ENCODE assay signal across 1 cellular context in the genomic region with DNA sequence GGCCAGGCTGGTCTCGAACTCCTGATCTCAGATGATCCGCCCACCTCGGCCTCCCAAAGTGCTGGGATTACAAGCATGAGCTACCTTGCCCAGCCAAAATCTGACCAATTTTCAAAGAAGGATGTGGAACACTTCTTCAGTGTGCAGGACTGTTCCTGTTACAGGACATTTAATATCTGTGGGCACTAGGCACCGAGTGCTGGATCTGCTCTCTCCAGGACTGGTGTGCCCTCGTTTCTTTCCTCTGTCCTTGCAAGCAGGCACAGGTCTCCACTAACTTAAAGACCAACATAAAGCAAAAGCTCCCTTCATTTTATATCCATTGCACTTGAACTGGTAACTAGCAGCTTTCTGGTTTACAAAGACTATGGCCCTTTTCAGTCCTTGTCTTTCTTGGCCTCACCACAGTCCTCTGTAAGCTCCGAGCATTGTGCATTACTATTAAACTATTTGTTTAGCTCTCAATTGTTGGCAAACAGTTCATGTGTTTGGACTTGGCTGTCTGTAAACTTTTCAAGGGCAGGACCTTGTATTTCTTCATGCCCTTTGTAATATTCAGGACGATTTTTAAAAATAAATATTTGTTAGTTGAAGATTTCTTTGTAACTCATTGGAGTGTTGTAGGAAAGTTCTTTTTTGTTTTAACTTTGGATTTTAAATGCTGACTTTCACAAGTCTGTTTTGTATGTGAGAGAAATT.
TF ChIP-seq lines count a peak whose summit lies in the region.

No MANE protein-coding gene starts in this region.

TF ChIP-seq in IMR-90, 13 proteins besides CTCF, POLR2A, EP300 and RAD21 (continued from another document):
- TF ChIP-seq NFE2L2 (IDR thresholded peaks at IDR 0.05; ENCODE audit: low read depth, low read length) (no peak), FOS (IDR thresholded peaks at IDR 0.05; ENCODE audit: low read depth, low read length) (no peak), BHLHE40 (IDR thresholded peaks at IDR 0.05; ENCODE audit: low read depth, low read length) (no peak), MAFK (IDR thresholded peaks at IDR 0.05; ENCODE audit: low read depth, low read length) (no peak), SMC3 (IDR thresholded peaks at IDR 0.05; ENCODE audit: low read depth, low read length) (no peak), USF2 (IDR thresholded peaks at IDR 0.05; ENCODE audit: low read depth, low read length) (no peak)
